ENCODE assay signal across 19 cellular contexts in the genomic region with DNA sequence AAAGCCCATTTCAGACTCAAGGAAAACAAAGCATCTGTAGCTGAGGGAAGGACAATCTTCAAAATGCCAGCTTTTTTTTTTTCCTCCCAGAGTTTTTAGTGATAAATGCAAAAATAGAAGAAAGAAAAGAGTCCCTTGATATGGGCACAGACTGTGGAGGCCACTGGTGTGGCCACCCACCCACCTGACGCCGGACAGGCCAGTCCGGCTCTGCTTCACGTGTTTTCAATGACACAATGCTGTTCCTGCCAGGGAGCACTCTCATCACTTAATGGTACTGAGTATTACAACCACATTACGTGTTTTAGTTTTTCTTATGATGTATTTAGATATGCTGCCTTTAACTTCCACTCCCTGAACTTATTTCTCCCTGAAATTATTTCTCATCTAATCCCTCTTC.
A peak's percentile ranks its signal among the peaks of the same experiment; 100 is the strongest.
DNase-seq lines count a peak whose midpoint lies in the region; ATAC-seq and TF ChIP-seq lines count a peak whose summit lies in the region.
"Had no signal": no experiment of that assay in that cellular context is flagged by ENCODE, and none has a peak within 500 bp of the region (broad histone marks: within the 10 kb centered on the region; RNA-seq: fewer than 3 reads in every experiment).

No MANE protein-coding gene starts in this region.

- no peak for DNase-seq in activated T-cell treated with anti-CD3 and anti-CD28 coated beads, Interleukin-2, amount 50 U/mL, for 24 hours
- no peak for DNase-seq in activated T-cell treated with anti-CD3 and anti-CD28 coated beads, Interleukin-2, amount 50 U/mL, for 4 hours
- DNase-seq in GM23338 (ENCODE audit: low spot score) (no peak), natural killer cell (no peak), COR-L47 (lab: John Stamatoyannopoulos, UW) (no peak), NCI-H1105 (lab: John Stamatoyannopoulos, UW) (no peak), left lobe of liver (ENCODE audit: low spot score) (no peak)
- DNase-seq in activated naive CD8-positive, alpha-beta T cell treated with anti-CD3 and anti-CD28 coated beads for 36 hours, result no peak
- DNase-seq: DMS 273 treated with DMSO at 0.1 percent for 48 hours, EL, H7, NCI-H1417, NCI-H1930, NCI-H2171, NCI-H510A, NCI-H82, SHP77 had no signal

- peaks cover 18% of the 10 kb centered on the region for H3K4me1 ChIP-seq in GM23338 (ENCODE audit: insufficient read depth)

- no peaks in the 10 kb centered on the region for H3K36me3 ChIP-seq in GM23338 (ENCODE audit: insufficient read depth)

- peaks cover 77% of the 10 kb centered on the region for H3K4me1 Mint-ChIP-seq in activated T-cell treated with anti-CD3 and anti-CD28 coated beads, Interleukin-2, amount 50 U/mL, for 24 hours (ENCODE audit: low read depth)
- peaks cover 47% of the 10 kb centered on the region for H3K4me1 Mint-ChIP-seq in activated T-cell treated with anti-CD3 and anti-CD28 coated beads, Interleukin-2, amount 50 U/mL, for 4 hours (ENCODE audit: low read depth)
- H3K4me1 Mint-ChIP-seq in GM23338 (peaks cover 30% of the 10 kb centered on the region), natural killer cell (peaks cover 70 to 71% of the 10 kb centered on the region in 2 donors)
- H3K4me1 Mint-ChIP-seq in activated naive CD8-positive, alpha-beta T cell treated with anti-CD3 and anti-CD28 coated beads for 36 hours, result peaks cover 61% of the 10 kb centered on the region

- no peaks in the 10 kb centered on the region for H3K27me3 ChIP-seq in GM23338 (ENCODE audit: insufficient read depth)

- peaks cover 97% of the 10 kb centered on the region for H3K36me3 Mint-ChIP-seq in activated T-cell treated with anti-CD3 and anti-CD28 coated beads, Interleukin-2, amount 50 U/mL, for 24 hours (ENCODE audit: low read depth)
- peaks cover 57% of the 10 kb centered on the region for H3K36me3 Mint-ChIP-seq in activated T-cell treated with anti-CD3 and anti-CD28 coated beads, Interleukin-2, amount 50 U/mL, for 4 hours (ENCODE audit: insufficient read depth)
- H3K36me3 Mint-ChIP-seq in GM23338 (ENCODE audit: low read depth) (no peaks in the 10 kb centered on the region; the same call in 2 of the 3 replicates), natural killer cell (peaks cover 37% of the 10 kb centered on the region)
- peaks cover 71% of the 10 kb centered on the region for H3K36me3 Mint-ChIP-seq in activated naive CD8-positive, alpha-beta T cell treated with anti-CD3 and anti-CD28 coated beads for 36 hours

- no peaks in the 10 kb centered on the region for H3K9me3 Mint-ChIP-seq in activated T-cell treated with anti-CD3 and anti-CD28 coated beads, Interleukin-2, amount 50 U/mL, for 24 hours
- no peaks in the 10 kb centered on the region for H3K9me3 Mint-ChIP-seq in activated T-cell treated with anti-CD3 and anti-CD28 coated beads, Interleukin-2, amount 50 U/mL, for 4 hours
- H3K9me3 Mint-ChIP-seq in GM23338, result no peaks in the 10 kb centered on the region
- no peaks in the 10 kb centered on the region for H3K9me3 Mint-ChIP-seq in activated naive CD8-positive, alpha-beta T cell treated with anti-CD3 and anti-CD28 coated beads for 36 hours
- H3K9me3 Mint-ChIP-seq in natural killer cell, result no peaks in the 10 kb centered on the region
- H3K9me3 Mint-ChIP-seq: IgD-negative memory B cell had no signal

- H4K20me1 ChIP-seq in GM23338 (replicated peaks; ENCODE audit: insufficient read depth), result no peaks in the 10 kb centered on the region

- H3K4me2 ChIP-seq in GM23338, result no peak overlapping the region

- TF ChIP-seq CTCF in GM23338 (conservative IDR thresholded peaks at IDR 0.05; ENCODE audit: low read depth in 2 of 2) (no peak), natural killer cell (IDR thresholded peaks at IDR 0.05) (no peak)

- intact Hi-C loops in natural killer cell (cut with micrococcal nuclease), result no loop called here

- H3K4me3 ChIP-seq in GM23338, result no peak overlapping the region

- H3K9me2 ChIP-seq in GM23338 (ENCODE audit: insufficient read depth), result no peaks in the 10 kb centered on the region

- H3K4me3 Mint-ChIP-seq in activated T-cell treated with anti-CD3 and anti-CD28 coated beads, Interleukin-2, amount 50 U/mL, for 24 hours, result no peak overlapping the region
- no peak overlapping the region for H3K4me3 Mint-ChIP-seq in activated T-cell treated with anti-CD3 and anti-CD28 coated beads, Interleukin-2, amount 50 U/mL, for 4 hours
- H3K4me3 Mint-ChIP-seq in GM23338 (no peak overlapping the region), natural killer cell (no peak overlapping the region)
- no peak overlapping the region for H3K4me3 Mint-ChIP-seq in activated naive CD8-positive, alpha-beta T cell treated with anti-CD3 and anti-CD28 coated beads for 36 hours
- H3K4me3 Mint-ChIP-seq: IgD-negative memory B cell had no signal

- no peak overlapping the region for H2AFZ ChIP-seq in GM23338

- no peak for ATAC-seq in activated T-cell treated with anti-CD3 and anti-CD28 coated beads, Interleukin-2, amount 50 U/mL, for 4 hours
- ATAC-seq in GM23338, result no peak
- no peak for ATAC-seq in natural killer cell
- ATAC-seq in left lobe of liver, result no peak
- ATAC-seq: Panc1 had no signal

- no peaks in the 10 kb centered on the region for H3F3A ChIP-seq in GM23338 (replicated peaks; ENCODE audit: low read depth)

- H3K79me2 ChIP-seq in GM23338 (replicated peaks; ENCODE audit: insufficient read depth), result no peaks in the 10 kb centered on the region

- H3K27ac ChIP-seq in GM23338 (ENCODE audit: low read depth), result 0 out of 2 replicates have a peak overlapping the region, but pooled peaks have one; percentile 19

- H3K27ac Mint-ChIP-seq in activated T-cell treated with anti-CD3 and anti-CD28 coated beads, Interleukin-2, amount 50 U/mL, for 24 hours, result peak overlapping the region; percentile 41
- H3K27ac Mint-ChIP-seq in GM23338, result no peak overlapping the region
- peak overlapping the region; percentile 78 for H3K27ac Mint-ChIP-seq in activated naive CD8-positive, alpha-beta T cell treated with anti-CD3 and anti-CD28 coated beads for 36 hours
- H3K27ac Mint-ChIP-seq in natural killer cell, result peak overlapping the region; percentile 86
- H3K27ac Mint-ChIP-seq: IgD-negative memory B cell had no signal

- no peaks in the 10 kb centered on the region for H3K27me3 Mint-ChIP-seq in activated T-cell treated with anti-CD3 and anti-CD28 coated beads, Interleukin-2, amount 50 U/mL, for 24 hours
- H3K27me3 Mint-ChIP-seq in activated T-cell treated with anti-CD3 and anti-CD28 coated beads, Interleukin-2, amount 50 U/mL, for 4 hours (ENCODE audit: low read depth), result no peaks in the 10 kb centered on the region
- H3K27me3 Mint-ChIP-seq in GM23338 (ENCODE audit: insufficient read depth, low read depth, poor library complexity), result peaks cover 4% of the 10 kb centered on the region
- H3K27me3 Mint-ChIP-seq in activated naive CD8-positive, alpha-beta T cell treated with anti-CD3 and anti-CD28 coated beads for 36 hours, result no peaks in the 10 kb centered on the region
- H3K27me3 Mint-ChIP-seq in natural killer cell (ENCODE audit: low read depth in 2 of 2), result no peaks in the 10 kb centered on the region
- H3K27me3 Mint-ChIP-seq: IgD-negative memory B cell had no signal

TF ChIP-seq in GM23338, 12 proteins besides CTCF, POLR2A, EP300 and RAD21 (continues in another document):
- TF ChIP-seq EZH2phosphoT487 (IDR thresholded peaks at IDR 0.05; ENCODE audit: unreplicated experiment) (no peak), ETS1 (IDR thresholded peaks at IDR 0.05) (no peak), EZH2 (IDR thresholded peaks at IDR 0.05; ENCODE audit: low read depth, unreplicated experiment) (no peak), ZNF331 (CRISPR knock-in tag; IDR thresholded peaks at IDR 0.05; ENCODE audit: low read depth) (no peak), CREB1 (CRISPR knock-in tag; IDR thresholded peaks at IDR 0.05; ENCODE audit: low read depth) (no peak), NANOG (IDR thresholded peaks at IDR 0.05; ENCODE audit: borderline replicate concordance) (no peak), JUNB (IDR thresholded peaks at IDR 0.05; ENCODE audit: unreplicated experiment) (no peak), STAT1 (IDR thresholded peaks at IDR 0.05; ENCODE audit: unreplicated experiment) (no peak)
- TF ChIP-seq, protein P1, sequence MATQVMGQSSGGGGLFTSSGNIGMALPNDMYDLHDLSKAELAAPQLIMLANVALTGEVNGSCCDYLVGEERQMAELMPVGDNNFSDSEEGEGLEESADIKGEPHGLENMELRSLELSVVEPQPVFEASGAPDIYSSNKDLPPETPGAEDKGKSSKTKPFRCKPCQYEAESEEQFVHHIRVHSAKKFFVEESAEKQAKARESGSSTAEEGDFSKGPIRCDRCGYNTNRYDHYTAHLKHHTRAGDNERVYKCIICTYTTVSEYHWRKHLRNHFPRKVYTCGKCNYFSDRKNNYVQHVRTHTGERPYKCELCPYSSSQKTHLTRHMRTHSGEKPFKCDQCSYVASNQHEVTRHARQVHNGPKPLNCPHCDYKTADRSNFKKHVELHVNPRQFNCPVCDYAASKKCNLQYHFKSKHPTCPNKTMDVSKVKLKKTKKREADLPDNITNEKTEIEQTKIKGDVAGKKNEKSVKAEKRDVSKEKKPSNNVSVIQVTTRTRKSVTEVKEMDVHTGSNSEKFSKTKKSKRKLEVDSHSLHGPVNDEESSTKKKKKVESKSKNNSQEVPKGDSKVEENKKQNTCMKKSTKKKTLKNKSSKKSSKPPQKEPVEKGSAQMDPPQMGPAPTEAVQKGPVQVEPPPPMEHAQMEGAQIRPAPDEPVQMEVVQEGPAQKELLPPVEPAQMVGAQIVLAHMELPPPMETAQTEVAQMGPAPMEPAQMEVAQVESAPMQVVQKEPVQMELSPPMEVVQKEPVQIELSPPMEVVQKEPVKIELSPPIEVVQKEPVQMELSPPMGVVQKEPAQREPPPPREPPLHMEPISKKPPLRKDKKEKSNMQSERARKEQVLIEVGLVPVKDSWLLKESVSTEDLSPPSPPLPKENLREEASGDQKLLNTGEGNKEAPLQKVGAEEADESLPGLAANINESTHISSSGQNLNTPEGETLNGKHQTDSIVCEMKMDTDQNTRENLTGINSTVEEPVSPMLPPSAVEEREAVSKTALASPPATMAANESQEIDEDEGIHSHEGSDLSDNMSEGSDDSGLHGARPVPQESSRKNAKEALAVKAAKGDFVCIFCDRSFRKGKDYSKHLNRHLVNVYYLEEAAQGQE (IDR thresholded peaks at IDR 0.05; ENCODE audit: unreplicated experiment), result no peak
